In the genomic region with DNA sequence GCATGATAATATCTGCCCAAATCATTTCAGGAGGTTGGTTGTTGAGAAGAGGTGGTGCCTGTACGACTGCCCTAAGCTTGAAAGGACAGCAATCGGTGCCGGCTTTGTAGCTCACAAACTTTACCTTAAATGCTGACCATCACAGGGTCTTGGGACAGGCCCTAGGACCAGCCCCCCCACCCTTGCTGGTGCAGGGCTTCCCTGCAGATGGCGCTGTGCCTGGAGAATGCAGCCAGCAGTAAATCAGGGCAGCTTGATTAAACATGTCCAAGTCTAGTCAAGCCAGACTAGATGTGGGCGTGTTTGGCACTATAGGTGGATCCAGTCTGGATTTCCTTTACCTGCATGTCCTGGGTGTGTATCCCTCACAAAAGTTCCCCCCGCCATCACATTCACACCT, we compare ENCODE assay signal across 16 cellular contexts.
DNase-seq lines count a peak whose midpoint lies in the region; ATAC-seq and TF ChIP-seq lines count a peak whose summit lies in the region.
"Had no signal": no experiment of that assay in that cellular context is flagged by ENCODE, and none has a peak within 500 bp of the region (broad histone marks: within the 10 kb centered on the region; RNA-seq: fewer than 3 reads in every experiment).

No MANE protein-coding gene starts in this region.

- no peak overlapping the region for H3K9ac ChIP-seq in endodermal cell (ENCODE audit: extremely low read depth, low read length, poor library complexity, severe bottlenecking)

- no peaks in the 10 kb centered on the region for H3K4me1 ChIP-seq in endodermal cell (ENCODE audit: control insufficient read depth, insufficient read depth, low read length)
- H3K4me1 ChIP-seq: prostate gland, vagina had no signal

- peak; percentile 15; the same call in 1 of the 2 replicates for TF ChIP-seq CTCF in LNCaP clone FGC (IDR thresholded peaks at IDR 0.05; ENCODE audit: control insufficient read depth, extremely low read depth, insufficient read depth)
- TF ChIP-seq CTCF in endodermal cell (conservative IDR thresholded peaks at IDR 0.05), result peak; percentile 78
- TF ChIP-seq CTCF in type B pancreatic cell (conservative IDR thresholded peaks at IDR 0.05), result peak; percentile 45

- peak; percentile 18 for DNase-seq in activated naive CD4-positive, alpha-beta T cell treated with anti-CD3 and anti-CD28 coated beads for 36 hours
- DNase-seq in activated naive CD4-positive, alpha-beta T cell (lab: John Stamatoyannopoulos, UW), result no peak
- DNase-seq in LNCaP clone FGC (ENCODE audit: low read depth) (no peak), endodermal cell (peak; percentile 92), type B pancreatic cell (ENCODE audit: extremely low spot score, unreplicated experiment) (no peak), NCI-H1105 treated with DMSO at 0.1 percent for 48 hours (lab: John Stamatoyannopoulos, UW) (no peak)
- DNase-seq: kidney glomerular epithelial cell; PC-9; stimulated activated CD4-positive, alpha-beta T cell treated with anti-CD3 and anti-CD28 coated beads, Interleukin-2, amount 100 ng/mL, for 24 hours; T-helper 1 cell had no signal

- H3K9me3 ChIP-seq in endodermal cell (ENCODE audit: control insufficient read depth, low read length), result no peaks in the 10 kb centered on the region
- H3K9me3 ChIP-seq: prostate gland, vagina had no signal

- H3K4me3 ChIP-seq in LNCaP clone FGC (ENCODE audit: low read depth, low read length) (no peak overlapping the region), endodermal cell (ENCODE audit: low read length) (no peak overlapping the region)
- H3K4me3 ChIP-seq: PC-9, prostate gland, vagina had no signal

- H3K9me3 Mint-ChIP-seq in activated naive CD4-positive, alpha-beta T cell treated with anti-CD3 and anti-CD28 coated beads for 36 hours, result no peaks in the 10 kb centered on the region
- H3K9me3 Mint-ChIP-seq in endodermal cell (no peaks in the 10 kb centered on the region), type B pancreatic cell (no peaks in the 10 kb centered on the region)
- H3K9me3 Mint-ChIP-seq: activated T-helper 17 cell treated with anti-CD3 and anti-CD28 coated beads, Interleukin-2, amount 50 U/mL, for 72 hours had no signal

- CTCF ChIA-PET in activated naive CD4-positive, alpha-beta T cell treated with anti-CD3 and anti-CD28 coated beads for 36 hours (lab: Charles Lee), result interaction anchor here (1.1 to 1.9 kb wide), 3 partner anchors 9 to 184 kb away, joined by 3 to 7 read pairs (median 5); no protein-coding TSS in a partner anchor

- H3K27ac ChIP-seq in endodermal cell (ENCODE audit: low read depth, low read length), result no peak overlapping the region
- H3K27ac ChIP-seq: HL-60, PC-9, prostate gland, vagina had no signal

- no peaks in the 10 kb centered on the region for H3K27me3 Mint-ChIP-seq in activated naive CD4-positive, alpha-beta T cell treated with anti-CD3 and anti-CD28 coated beads for 36 hours (ENCODE audit: low read depth)
- H3K27me3 Mint-ChIP-seq in endodermal cell (ENCODE audit: insufficient read depth) (no peaks in the 10 kb centered on the region), type B pancreatic cell (peaks cover 3% of the 10 kb centered on the region)

- no peaks in the 10 kb centered on the region for H3K36me3 Mint-ChIP-seq in activated naive CD4-positive, alpha-beta T cell treated with anti-CD3 and anti-CD28 coated beads for 36 hours (ENCODE audit: low read depth)
- no peaks in the 10 kb centered on the region for H3K36me3 Mint-ChIP-seq in endodermal cell (ENCODE audit: low read depth)
- H3K36me3 Mint-ChIP-seq in type B pancreatic cell, result no peaks in the 10 kb centered on the region

- no peaks in the 10 kb centered on the region for H3K36me3 ChIP-seq in endodermal cell (ENCODE audit: control insufficient read depth, insufficient read depth, low read length)
- H3K36me3 ChIP-seq: prostate gland, vagina had no signal

- ATAC-seq in HG03025 (IDR thresholded peaks at IDR 0.05; ENCODE audit: low FRiP score, unreplicated experiment), result no peak
- ATAC-seq in HG03175 (IDR thresholded peaks at IDR 0.05; ENCODE audit: unreplicated experiment), result no peak
- ATAC-seq: activated T-helper 17 cell treated with anti-CD3 and anti-CD28 coated beads, Interleukin-2, amount 50 U/mL, for 72 hours had no signal

- WGBS in endodermal cell (ENCODE audit: insufficient coverage in 1 of 2, insufficient read length in 1 of 2), 2 experiments, result 85 to 88% methylated on average over 4 to 6 of the region's 6 CpGs

- no peak overlapping the region for H3K4me3 Mint-ChIP-seq in activated naive CD4-positive, alpha-beta T cell treated with anti-CD3 and anti-CD28 coated beads for 36 hours
- H3K4me3 Mint-ChIP-seq in endodermal cell (no peak overlapping the region), type B pancreatic cell (no peak overlapping the region)
- H3K4me3 Mint-ChIP-seq: activated T-helper 17 cell treated with anti-CD3 and anti-CD28 coated beads, Interleukin-2, amount 50 U/mL, for 72 hours had no signal

- no peak overlapping the region for H3K27ac Mint-ChIP-seq in activated naive CD4-positive, alpha-beta T cell treated with anti-CD3 and anti-CD28 coated beads for 36 hours
- H3K27ac Mint-ChIP-seq in endodermal cell (no peak overlapping the region), type B pancreatic cell (no peak overlapping the region)
- H3K27ac Mint-ChIP-seq: activated T-helper 17 cell treated with anti-CD3 and anti-CD28 coated beads, Interleukin-2, amount 50 U/mL, for 72 hours had no signal

- H3K4me1 Mint-ChIP-seq in activated naive CD4-positive, alpha-beta T cell treated with anti-CD3 and anti-CD28 coated beads for 36 hours (ENCODE audit: low read depth), result peaks cover 12% of the 10 kb centered on the region
- H3K4me1 Mint-ChIP-seq in endodermal cell (no peaks in the 10 kb centered on the region), type B pancreatic cell (ENCODE audit: unreplicated experiment) (no peaks in the 10 kb centered on the region)

- H3K27me3 ChIP-seq in endodermal cell (ENCODE audit: control insufficient read depth, insufficient read depth, low read length, poor library complexity, severe bottlenecking), result no peaks in the 10 kb centered on the region
- H3K27me3 ChIP-seq: vagina had no signal

- intact Hi-C loops in activated naive CD4-positive, alpha-beta T cell treated with anti-CD3 and anti-CD28 coated beads for 36 hours (cut with micrococcal nuclease), result no loop called here

Comparison
In these comparisons a context has a peak if more than half of its experiments do, and no peak if none do; other contexts are left out.
1. DNase-seq: peak in activated naive CD4-positive, alpha-beta T cell treated with anti-CD3 and anti-CD28 coated beads for 36 hours (single experiment) and endodermal cell (single experiment); none in activated naive CD4-positive, alpha-beta T cell (0 of 4), LNCaP clone FGC (single experiment), type B pancreatic cell (single experiment) and NCI-H1105 treated with DMSO at 0.1 percent for 48 hours (single experiment).
2. CTCF ChIP-seq: peak in every context shown above with its lines; median percentile 78 in endodermal cell; 45 in type B pancreatic cell; 15 in LNCaP clone FGC.